Comparison of ENCODE assay signal across 8 cellular contexts in genomic region chrX:41921492-41922124, GRCh38. TPM values are rescaled to one million over a fixed set of nuclear protein-coding genes. Genes with fewer than 3 reads are reported as not detected.
A peak's percentile ranks its signal among the peaks of the same experiment; 100 is the strongest.
DNase-seq lines count a peak whose midpoint lies in the region; ATAC-seq, FAIRE-seq and TF ChIP-seq lines count a peak whose summit lies in the region.

No MANE protein-coding gene starts in this region.

- no peak overlapping the region for H2BK20ac ChIP-seq in IMR-90 (ENCODE audit: low read depth, low read length)

- no peaks in the 10 kb centered on the region for H3K9me3 Mint-ChIP-seq in activated naive CD4-positive, alpha-beta T cell treated with anti-CD3 and anti-CD28 coated beads, Interleukin-2, amount 50 U/mL, for 72 hours

- no peak overlapping the region for H4K8ac ChIP-seq in IMR-90 (ENCODE audit: low read depth in 2 of 2, low read length in 2 of 2)

- in situ Hi-C loops in IMR-90 (cut with MboI; ENCODE audit: low sequenced_read_pairs): no loop called here

- dilution Hi-C loops in IMR-90 (cut with HindIII; ENCODE audit: low sequenced_read_pairs, unreplicated experiment) (no loop called here), keratinocyte (cut with MboI; ENCODE audit: extremely low pct_ligation_motif_present, low sequenced_read_pairs) (no loop called here)

- H4K91ac ChIP-seq in IMR-90 (ENCODE audit: insufficient read depth, low read depth, low read length): no peak overlapping the region

- H3K56ac ChIP-seq in IMR-90 (ENCODE audit: extremely low read depth, insufficient read depth, low read length): no peak overlapping the region

- no peak overlapping the region for H2BK5ac ChIP-seq in IMR-90 (ENCODE audit: low read depth, low read length, poor library complexity, severe bottlenecking)

- H3K4ac ChIP-seq in IMR-90 (ENCODE audit: low read depth, low read length): no peak overlapping the region

- no peak overlapping the region for H3K14ac ChIP-seq in IMR-90 (replicated peaks; ENCODE audit: low read depth, low read length)

- no peaks in the 10 kb centered on the region for H3K4me1 ChIP-seq in IMR-90 (ENCODE audit: control insufficient read depth, insufficient read depth, low read length)
- no peaks in the 10 kb centered on the region for H3K4me1 ChIP-seq in keratinocyte (ENCODE audit: control insufficient read depth, extremely low read depth, insufficient read depth, low read length)
- peaks cover 2% of the 10 kb centered on the region for H3K4me1 ChIP-seq in thymus (ENCODE audit: control insufficient read depth, insufficient read depth, low read length)

- no peaks in the 10 kb centered on the region for H3K36me3 ChIP-seq in IMR-90 (ENCODE audit: control insufficient read depth, insufficient read depth, low read length)
- no peaks in the 10 kb centered on the region for H3K36me3 ChIP-seq in keratinocyte (ENCODE audit: control insufficient read depth in 2 of 2, extremely low read depth in 1 of 2, insufficient read depth in 2 of 2, low read length in 2 of 2)
- H3K36me3 ChIP-seq in thymus (ENCODE audit: control insufficient read depth, insufficient read depth): no peaks in the 10 kb centered on the region

- TF ChIP-seq RAD21 in IMR-90 (IDR thresholded peaks at IDR 0.05; ENCODE audit: low read length): no peak

- H3K4me2 ChIP-seq in IMR-90 (ENCODE audit: low read depth, low read length) (peak overlapping the region; percentile 82), keratinocyte (ENCODE audit: control insufficient read depth, extremely low read depth, insufficient read depth, low read depth, low read length) (peak overlapping the region; percentile 61)

- TF ChIP-seq CTCF in IMR-90 (conservative IDR thresholded peaks at IDR 0.05; ENCODE audit: low read depth, low read length) (no peak), keratinocyte (optimal IDR thresholded peaks at IDR 0.05 in 1 of 3, IDR thresholded peaks at IDR 0.05 in 1 of 3, conservative IDR thresholded peaks at IDR 0.05 in 1 of 3; ENCODE audit: extremely low read depth in 1 of 3, insufficient read depth in 2 of 3, low read length in 3 of 3) (no peak)

- BruUV-seq in IMR-90 (replicated peaks; lab: Mats Ljungman, UMichigan): TSS peak; percentile 14

- peaks cover 0 to 6% of the 10 kb centered on the region in 2 donors for H3K36me3 Mint-ChIP-seq in activated naive CD4-positive, alpha-beta T cell treated with anti-CD3 and anti-CD28 coated beads, Interleukin-2, amount 50 U/mL, for 72 hours

- DNase-seq in EL (peak; percentile 6), IMR-90 (peak; percentile 37), keratinocyte (ENCODE audit: low read depth, low spot score) (peak; percentile 5), putamen (ENCODE audit: low spot score) (no peak)
- DNase-seq in activated naive CD4-positive, alpha-beta T cell treated with anti-CD3 and anti-CD28 coated beads, Interleukin-2, amount 50 U/mL, for 72 hours (ENCODE audit: low spot score in 2 of 2): no peak
- DNase-seq in activated effector memory CD4-positive, alpha-beta T cell treated with anti-CD3 and anti-CD28 coated beads, Interleukin-2, amount 50 U/mL, for 16 hours: no peak

- no peak overlapping the region for H4K5ac ChIP-seq in IMR-90 (ENCODE audit: low read depth, low read length)

- peaks cover 42% of the 10 kb centered on the region for H3K79me2 ChIP-seq in keratinocyte (ENCODE audit: control insufficient read depth, insufficient read depth, low read length)

- no peak for TF ChIP-seq POLR2A in IMR-90 (IDR thresholded peaks at IDR 0.05; ENCODE audit: low read depth, low read length)

- H3K9me1 ChIP-seq in IMR-90 (ENCODE audit: insufficient read depth, low read length): no peaks in the 10 kb centered on the region
- no peaks in the 10 kb centered on the region for H3K9me1 ChIP-seq in keratinocyte (ENCODE audit: control insufficient read depth, extremely low read depth, insufficient read depth, low read length)

- no peak overlapping the region for H2AK5ac ChIP-seq in IMR-90 (ENCODE audit: low read depth, low read length)

- intact Hi-C loops in IMR-90 (cut with micrococcal nuclease): loop anchor here (2.0 to 5.0 kb wide), 4 partner anchors 123 to 1636 kb away; no protein-coding TSS in a partner anchor

- H3K27ac ChIP-seq in IMR-90 (ENCODE audit: insufficient read depth, low read length): peak overlapping the region; percentile 81; the same call in 1 of the 2 replicates
- peak overlapping the region; percentile 76 for H3K27ac ChIP-seq in keratinocyte (ENCODE audit: control insufficient read depth, insufficient read depth, low read length)
- peak overlapping the region; percentile 8 for H3K27ac ChIP-seq in thymus (ENCODE audit: low read depth)

- ATAC-seq in IMR-90 (ENCODE audit: low read depth) (no peak), GM21423 (IDR thresholded peaks at IDR 0.05; ENCODE audit: unreplicated experiment) (no peak)
- peak; percentile 57 to 65 for ATAC-seq in activated naive CD4-positive, alpha-beta T cell treated with anti-CD3 and anti-CD28 coated beads, Interleukin-2, amount 50 U/mL, for 72 hours

- CTCF ChIA-PET in IMR-90 (lab: Yijun Ruan, JAX): interaction anchor here (0.6 to 0.7 kb wide), 2 partner anchors 21 to 1023 kb away, joined by 3 read pairs; no protein-coding TSS in a partner anchor

- H3K4me3 ChIP-seq in IMR-90 (ENCODE audit: insufficient read depth, low read depth, low read length) (peak overlapping the region; percentile 92), keratinocyte (ENCODE audit: control insufficient read depth in 2 of 3, extremely low read depth in 1 of 3, insufficient read depth in 2 of 3, low read depth in 1 of 3, low read length in 3 of 3) (peak overlapping the region; percentile 60 to 72 (median 61)), thymus (ENCODE audit: low read length) (peak overlapping the region; percentile 69)

- H2AK9ac ChIP-seq in IMR-90 (replicated peaks; ENCODE audit: low read depth, low read length, poor library complexity): no peak overlapping the region

- WGBS in IMR-90 (ENCODE audit: extremely low coverage in 2 of 2, insufficient read length in 1 of 2), 2 experiments: no CpG with 5 or more reads among the region's 4 CpGs
- 8% methylated on average over 4 of the region's 4 CpGs for WGBS in thymus

- H4K20me1 ChIP-seq in IMR-90 (ENCODE audit: insufficient read depth, low read length) (no peaks in the 10 kb centered on the region; the same call in 1 of the 2 replicates), keratinocyte (ENCODE audit: control insufficient read depth, extremely low read depth, insufficient read depth, low read length) (no peaks in the 10 kb centered on the region)

- peak; percentile 55 for FAIRE-seq in keratinocyte (lab: Jason Lieb, UNC)

- no peak overlapping the region for H2BK120ac ChIP-seq in IMR-90 (ENCODE audit: low read depth, low read length)

- H3K9ac ChIP-seq in IMR-90 (ENCODE audit: low read depth, low read length) (peak overlapping the region; percentile 94), keratinocyte (ENCODE audit: control insufficient read depth, extremely low read depth, insufficient read depth, low read length) (peak overlapping the region; percentile 72)

- H3K27me3 ChIP-seq in IMR-90 (ENCODE audit: control insufficient read depth, insufficient read depth, low read length) (peaks cover 5% of the 10 kb centered on the region), keratinocyte (ENCODE audit: control insufficient read depth, extremely low read depth, insufficient read depth, low read length) (no peaks in the 10 kb centered on the region), thymus (ENCODE audit: control insufficient read depth, insufficient read depth) (no peaks in the 10 kb centered on the region)

- H3K23ac ChIP-seq in IMR-90 (ENCODE audit: low read depth, low read length): peak overlapping the region; percentile 65; the same call in 1 of the 2 replicates

- no peaks in the 10 kb centered on the region for H3K9me3 ChIP-seq in IMR-90 (ENCODE audit: control insufficient read depth, insufficient read depth, low read length)
- no peaks in the 10 kb centered on the region for H3K9me3 ChIP-seq in keratinocyte (ENCODE audit: control insufficient read depth, low read depth, low read length)
- H3K9me3 ChIP-seq in thymus (ENCODE audit: control insufficient read depth): no peaks in the 10 kb centered on the region

- H2AFZ ChIP-seq in IMR-90 (replicated peaks; ENCODE audit: low read length, poor library complexity): no peak overlapping the region
- H2AFZ ChIP-seq in keratinocyte (ENCODE audit: control insufficient read depth, low read length): no peak overlapping the region

- no peak overlapping the region for H3K18ac ChIP-seq in IMR-90 (ENCODE audit: low read depth, low read length)

- H2BK15ac ChIP-seq in IMR-90 (ENCODE audit: low read depth, low read length): no peak overlapping the region

- H3K27ac Mint-ChIP-seq in activated naive CD4-positive, alpha-beta T cell treated with anti-CD3 and anti-CD28 coated beads, Interleukin-2, amount 50 U/mL, for 72 hours: peak overlapping the region; percentile 91

- peaks cover 0 to 10% of the 10 kb centered on the region in 2 experiments; a peak in 3 of 4 replicates for H3K79me1 ChIP-seq in IMR-90 (ENCODE audit: low read depth in 1 of 2, low read length in 2 of 2)

- POLR2A ChIA-PET in IMR-90 (lab: Charles Lee; ENCODE audit: unreplicated experiment): no interaction called here

TF ChIP-seq in IMR-90, 13 proteins besides CTCF, POLR2A, EP300 and RAD21:
- TF ChIP-seq CHD1 (IDR thresholded peaks at IDR 0.05; ENCODE audit: low read depth, low read length) (no peak), CEBPB (IDR thresholded peaks at IDR 0.05; ENCODE audit: low read depth, low read length) (peak; percentile 82)

RNA-seq across cellular contexts. Expression of gene CASK, which starts 1.7 kb away (rescaled TPM):
- total RNA-seq in IMR-90 (2012; rRNA removed): 17.7 and 21.9 TPM in 2 replicates
- polyA plus RNA-seq in IMR-90 (2012; rRNA removed) (9.2 and 9.4 TPM in 2 replicates), keratinocyte (19.6 to 33.7 TPM (median 22.0 TPM) in 3 replicates), thymus (15.7 TPM)
- 2.9 and 3.7 TPM in 2 replicates for polyA plus RNA-seq in IMR-90 (2012; cell fraction: cytosol; rRNA removed)
- polyA plus RNA-seq in IMR-90 (2012; cell fraction: nucleus; rRNA removed; ENCODE audit: low replicate concordance): 1.7 and 6.2 TPM in 2 replicates
- 10 to 100 TPM; 18.1 to 18.4 TPM for total RNA-seq in activated naive CD4-positive, alpha-beta T cell treated with anti-CD3 and anti-CD28 coated beads, Interleukin-2, amount 50 U/mL, for 72 hours
- polyA plus RNA-seq in keratinocyte (2011; ENCODE audit: low read depth): 36.5 TPM
- 13.4 and 24.6 TPM in 2 replicates for polyA plus RNA-seq in keratinocyte (2011; cell fraction: cytosol; rRNA removed)
- polyA plus RNA-seq in keratinocyte (2011; cell fraction: nucleus; rRNA removed): 27.6 and 33.0 TPM in 2 replicates
- polyA plus RNA-seq in keratinocyte (2012; ENCODE audit: low replicate concordance): 15.6 and 23.1 TPM in 2 replicates
- 11.0 to 54.6 TPM (median 31.9 TPM) in 3 replicates for polyA minus RNA-seq in keratinocyte
- 29.9 TPM for polyA minus RNA-seq in keratinocyte (2011; cell fraction: cytosol; rRNA and poly(A)+ RNA removed)
- polyA minus RNA-seq in keratinocyte (2011; cell fraction: nucleus; rRNA and poly(A)+ RNA removed): 38.6 and 71.7 TPM in 2 replicates

Comparison
In these comparisons a context has a peak if more than half of its experiments do, and no peak if none do; other contexts are left out.
1. DNase-seq: peak in EL (single experiment), IMR-90 (single experiment) and keratinocyte (single experiment); none in activated naive CD4-positive, alpha-beta T cell treated with anti-CD3 and anti-CD28 coated beads, Interleukin-2, amount 50 U/mL, for 72 hours (0 of 2), activated effector memory CD4-positive, alpha-beta T cell treated with anti-CD3 and anti-CD28 coated beads, Interleukin-2, amount 50 U/mL, for 16 hours (single experiment) and putamen (single experiment).
2. ATAC-seq: peak in activated naive CD4-positive, alpha-beta T cell treated with anti-CD3 and anti-CD28 coated beads, Interleukin-2, amount 50 U/mL, for 72 hours (2 of 2); none in IMR-90 (single experiment) and GM21423 (single experiment).
3. H3K27ac ChIP-seq: peak in every context shown above with its lines; median percentile 81 in IMR-90; 76 in keratinocyte; 8 in thymus.
4. Peak in every context shown above with its lines, with median percentiles within 50 percentile points of each other: H3K4me3 ChIP-seq.